In the genomic region with DNA sequence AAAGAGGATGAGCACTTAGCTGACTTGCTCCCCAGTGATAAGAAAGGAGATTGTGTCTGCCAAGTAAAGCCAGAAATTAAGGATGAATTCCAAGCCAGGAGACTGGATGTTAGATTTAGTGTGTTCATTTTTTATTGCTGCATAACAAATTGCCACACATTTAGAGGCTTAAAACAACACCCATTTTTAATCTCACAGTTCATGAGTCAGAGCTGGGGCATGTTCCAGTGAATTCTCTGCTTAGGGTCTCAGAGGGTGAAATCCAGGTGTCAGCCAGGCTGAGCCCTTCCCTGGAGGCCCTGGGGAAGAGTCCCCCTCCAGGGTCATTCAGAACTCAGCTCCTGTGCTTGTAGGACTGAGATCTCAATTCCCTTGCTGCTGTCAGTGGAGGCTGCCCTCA, we compare ENCODE assay signal across 32 cellular contexts.
"Had no signal": no experiment of that assay in that cellular context is flagged by ENCODE, and none has a peak within 500 bp of the region (broad histone marks: within the 10 kb centered on the region; RNA-seq: fewer than 3 reads in every experiment).

No MANE protein-coding gene starts in this region.

- H3K9me3 ChIP-seq: gastroesophageal sphincter, vagina had no signal

- H3K4me3 ChIP-seq: cardiac muscle cell, coronary artery, dorsolateral prefrontal cortex, gastroesophageal sphincter, skin epidermis, vagina had no signal

- H3K9me3 Mint-ChIP-seq: activated CD4-positive, alpha-beta memory T cell treated with anti-CD3 and anti-CD28 coated beads for 36 hours; activated CD4-positive, alpha-beta T cell treated with anti-CD3 and anti-CD28 coated beads, Interleukin-2, amount 10 ng/mL, durations not matched to agents 24 days and 14 days; activated naive CD4-positive, alpha-beta T cell treated with anti-CD3 and anti-CD28 coated beads, Interleukin-2, amount 10 ng/mL, durations not matched to agents 7 days and 5 days; activated naive CD8-positive, alpha-beta T cell treated with anti-CD3 and anti-CD28 coated beads, Interleukin-2, amount 10 ng/mL, durations not matched to agents 7 days and 5 days; activated T-cell treated with anti-CD3 and anti-CD28 coated beads, Interleukin-2, amount 50 U/mL, for 24 hours; memory B cell; stimulated activated effector memory CD8-positive, alpha-beta T cell treated with anti-CD3 and anti-CD28 coated beads, Interleukin-12 subunit alpha, Interleukin-12 subunit beta, amount 100 ng/mL, for 72 hours; stimulated activated naive CD8-positive, alpha-beta T cell treated with anti-CD3 and anti-CD28 coated beads, Interleukin-15, amount 100 ng/mL, for 72 hours; T-helper 1 cell treated with Interleukin-12 subunit alpha and Interleukin-12 subunit beta and Interleukin-4 antibody, amounts not matched to agents 30 μg/mL and 1 μg/mL, for 36 hours had no signal

- H3K27ac ChIP-seq: cardiac muscle cell, coronary artery, dorsolateral prefrontal cortex, gastroesophageal sphincter, skin epidermis, vagina, WERI-Rb-1 had no signal

- H3K27ac Mint-ChIP-seq: activated CD4-positive, alpha-beta memory T cell treated with anti-CD3 and anti-CD28 coated beads for 36 hours; activated CD4-positive, alpha-beta T cell treated with anti-CD3 and anti-CD28 coated beads, Interleukin-2, amount 10 ng/mL, durations not matched to agents 24 days and 14 days; activated naive CD4-positive, alpha-beta T cell treated with anti-CD3 and anti-CD28 coated beads, Interleukin-2, amount 10 ng/mL, durations not matched to agents 7 days and 5 days; activated naive CD8-positive, alpha-beta T cell treated with anti-CD3 and anti-CD28 coated beads, Interleukin-2, amount 10 ng/mL, durations not matched to agents 7 days and 5 days; activated T-cell treated with anti-CD3 and anti-CD28 coated beads, Interleukin-2, amount 50 U/mL, for 24 hours; memory B cell; naive thymus-derived CD4-positive, alpha-beta T cell; stimulated activated effector memory CD8-positive, alpha-beta T cell treated with anti-CD3 and anti-CD28 coated beads, Interleukin-12 subunit alpha, Interleukin-12 subunit beta, amount 100 ng/mL, for 72 hours; stimulated activated naive CD8-positive, alpha-beta T cell treated with anti-CD3 and anti-CD28 coated beads, Interleukin-15, amount 100 ng/mL, for 72 hours; T-helper 1 cell treated with Interleukin-12 subunit alpha and Interleukin-12 subunit beta and Interleukin-4 antibody, amounts not matched to agents 30 μg/mL and 1 μg/mL, for 36 hours; type B pancreatic cell had no signal

- H3K4me1 ChIP-seq: vagina had no signal

- H3K4me1 Mint-ChIP-seq: activated CD4-positive, alpha-beta T cell treated with anti-CD3 and anti-CD28 coated beads, Interleukin-2, amount 10 ng/mL, durations not matched to agents 24 days and 14 days; activated naive CD4-positive, alpha-beta T cell treated with anti-CD3 and anti-CD28 coated beads, Interleukin-2, amount 10 ng/mL, durations not matched to agents 7 days and 5 days; activated naive CD8-positive, alpha-beta T cell treated with anti-CD3 and anti-CD28 coated beads, Interleukin-2, amount 10 ng/mL, durations not matched to agents 7 days and 5 days; naive thymus-derived CD4-positive, alpha-beta T cell; stimulated activated effector memory CD8-positive, alpha-beta T cell treated with anti-CD3 and anti-CD28 coated beads, Interleukin-12 subunit alpha, Interleukin-12 subunit beta, amount 100 ng/mL, for 72 hours; stimulated activated naive CD8-positive, alpha-beta T cell treated with anti-CD3 and anti-CD28 coated beads, Interleukin-15, amount 100 ng/mL, for 72 hours had no signal

- ATAC-seq: gastroesophageal sphincter; naive thymus-derived CD4-positive, alpha-beta T cell; right cardiac atrium; stimulated activated effector memory CD8-positive, alpha-beta T cell treated with anti-CD3 and anti-CD28 coated beads, Interleukin-12 subunit alpha, Interleukin-12 subunit beta, amount 100 ng/mL, for 72 hours; stimulated activated naive CD8-positive, alpha-beta T cell treated with anti-CD3 and anti-CD28 coated beads, Interleukin-15, amount 100 ng/mL, for 72 hours had no signal

- H3K36me3 Mint-ChIP-seq: activated CD4-positive, alpha-beta memory T cell treated with anti-CD3 and anti-CD28 coated beads for 36 hours; activated naive CD4-positive, alpha-beta T cell treated with anti-CD3 and anti-CD28 coated beads, Interleukin-2, amount 10 ng/mL, durations not matched to agents 7 days and 5 days; activated naive CD8-positive, alpha-beta T cell treated with anti-CD3 and anti-CD28 coated beads, Interleukin-2, amount 10 ng/mL, durations not matched to agents 7 days and 5 days; memory B cell; naive thymus-derived CD4-positive, alpha-beta T cell; stimulated activated effector memory CD8-positive, alpha-beta T cell treated with anti-CD3 and anti-CD28 coated beads, Interleukin-12 subunit alpha, Interleukin-12 subunit beta, amount 100 ng/mL, for 72 hours; type B pancreatic cell had no signal

- DNase-seq: activated CD4-positive, alpha-beta memory T cell treated with anti-CD3 and anti-CD28 coated beads for 36 hours; activated CD4-positive, alpha-beta T cell treated with anti-CD3 and anti-CD28 coated beads, Interleukin-2, amount 10 ng/mL, durations not matched to agents 24 days and 14 days; activated CD4-positive, CD25-positive, alpha-beta regulatory T cell treated with anti-CD3 and anti-CD28 coated beads, Interleukin-2, amount 50 U/mL, for 72 hours; activated CD8-positive, alpha-beta memory T cell treated with anti-CD3 and anti-CD28 coated beads, Interleukin-2, amount 50 U/mL, for 48 hours; activated gamma-delta T cell; activated naive CD4-positive, alpha-beta T cell treated with anti-CD3 and anti-CD28 coated beads, Interleukin-2, amount 10 ng/mL, durations not matched to agents 7 days and 5 days; activated naive CD8-positive, alpha-beta T cell treated with anti-CD3 and anti-CD28 coated beads, Interleukin-2, amount 10 ng/mL, durations not matched to agents 7 days and 5 days; activated T-cell treated with anti-CD3 and anti-CD28 coated beads, Interleukin-2, amount 50 U/mL, for 24 hours; amniotic stem cell; dorsolateral prefrontal cortex; effector memory CD4-positive, alpha-beta T cell; erythroblast; midbrain; naive thymus-derived CD4-positive, alpha-beta T cell; occipital lobe; right cardiac atrium; stimulated activated CD4-positive, alpha-beta T cell treated with anti-CD3 and anti-CD28 coated beads, Interleukin-4, amount 100 ng/mL, for 24 hours; stimulated activated naive CD8-positive, alpha-beta T cell treated with anti-CD3 and anti-CD28 coated beads, Interleukin-15, amount 100 ng/mL, for 72 hours; substantia nigra; SW 1271; T-helper 9 cell had no signal

- H3K27me3 Mint-ChIP-seq: activated CD4-positive, alpha-beta T cell treated with anti-CD3 and anti-CD28 coated beads, Interleukin-2, amount 10 ng/mL, durations not matched to agents 24 days and 14 days had no signal

- H3K27me3 ChIP-seq: cardiac muscle cell, dorsolateral prefrontal cortex, gastroesophageal sphincter, vagina had no signal

- H3K36me3 ChIP-seq: cardiac muscle cell, gastroesophageal sphincter, vagina, WERI-Rb-1 had no signal

- H3K4me3 Mint-ChIP-seq: activated CD4-positive, alpha-beta memory T cell treated with anti-CD3 and anti-CD28 coated beads for 36 hours; activated CD4-positive, alpha-beta T cell treated with anti-CD3 and anti-CD28 coated beads, Interleukin-2, amount 10 ng/mL, durations not matched to agents 24 days and 14 days; activated naive CD4-positive, alpha-beta T cell treated with anti-CD3 and anti-CD28 coated beads, Interleukin-2, amount 10 ng/mL, durations not matched to agents 7 days and 5 days; activated naive CD8-positive, alpha-beta T cell treated with anti-CD3 and anti-CD28 coated beads, Interleukin-2, amount 10 ng/mL, durations not matched to agents 7 days and 5 days; activated T-cell treated with anti-CD3 and anti-CD28 coated beads, Interleukin-2, amount 50 U/mL, for 24 hours; memory B cell; naive thymus-derived CD4-positive, alpha-beta T cell; neural crest cell; stimulated activated effector memory CD8-positive, alpha-beta T cell treated with anti-CD3 and anti-CD28 coated beads, Interleukin-12 subunit alpha, Interleukin-12 subunit beta, amount 100 ng/mL, for 72 hours; stimulated activated naive CD8-positive, alpha-beta T cell treated with anti-CD3 and anti-CD28 coated beads, Interleukin-15, amount 100 ng/mL, for 72 hours; T-helper 1 cell treated with Interleukin-12 subunit alpha and Interleukin-12 subunit beta and Interleukin-4 antibody, amounts not matched to agents 30 μg/mL and 1 μg/mL, for 36 hours; type B pancreatic cell had no signal
